ENCODE assay signal across 8 cellular contexts in genomic region chr6:131923356-131923755, GRCh38. TPM values are rescaled to one million over a fixed set of nuclear protein-coding genes. Genes with fewer than 3 reads are reported as not detected.
DNase-seq lines count a peak whose midpoint lies in the region; ATAC-seq and TF ChIP-seq lines count a peak whose summit lies in the region.

No MANE protein-coding gene starts in this region.

- ATAC-seq in HG02938 (IDR thresholded peaks at IDR 0.05; ENCODE audit: unreplicated experiment): no peak

- DNase-seq in AG08395 (ENCODE audit: low spot score) (peak; percentile 26), GM10248 (ENCODE audit: extremely low spot score) (no peak), HT-29 (ENCODE audit: low spot score) (peak; percentile 79), RPMI7951 (ENCODE audit: low read depth) (peak; percentile 72), dermis blood vessel endothelial cell (peak; percentile 78), myocyte (ENCODE audit: low read depth) (peak; percentile 47), 8988T (no peak)

- CTCF ChIA-PET in GM10248 (lab: Yijun Ruan, JAX): interaction anchor here (0.6 to 3.7 kb wide), 16 partner anchors 8 to 561 kb away, joined by 3 to 14 read pairs (median 4); no protein-coding TSS in a partner anchor

- TF ChIP-seq CTCF in GM10248 (IDR thresholded peaks at IDR 0.05; ENCODE audit: control extremely low read depth, extremely low read depth, low read depth, missing control alignments): peak; percentile 47

- POLR2A ChIA-PET in GM10248 (lab: Yijun Ruan, JAX): no interaction called here

RNA-seq across cellular contexts. Expression of gene CCN2, which starts 27.8 kb away (rescaled TPM):
- total RNA-seq in HT-29 (2014; rRNA removed; shearing (Covaris generic)): 29.2 and 32.8 TPM in 2 replicates
- 24.4 and 30.0 TPM in 2 replicates for total RNA-seq in RPMI7951 (2014; rRNA removed; shearing (Covaris generic))
- 773 and 867 TPM in 2 replicates for total RNA-seq in dermis blood vessel endothelial cell
- total RNA-seq in myocyte: 16.1 and 20.2 TPM in 2 replicates
- polyA plus RNA-seq in myocyte (2012): 1,172 TPM

Comparison
In these comparisons a context has a peak if more than half of its experiments do, and no peak if none do; other contexts are left out.
1. DNase-seq: peak in AG08395 (single experiment), HT-29 (single experiment), RPMI7951 (single experiment), dermis blood vessel endothelial cell (single experiment) and myocyte (single experiment); none in GM10248 (single experiment) and 8988T (single experiment).
2. RNA of gene CCN2, which starts 27.8 kb away (total RNA-seq): 773 to 867 TPM in dermis blood vessel endothelial cell; 29.2 to 32.8 TPM in HT-29, 24.4 to 30.0 TPM in RPMI7951 and 16.1 to 20.2 TPM in myocyte; every median in the first group is over 10 times any median in the second.